Comparison of ENCODE assay signal across 19 cellular contexts in genomic region chr10:65779985-65780384, GRCh38.
"Had no signal": no experiment of that assay in that cellular context is flagged by ENCODE, and none has a peak within 500 bp of the region (broad histone marks: within the 10 kb centered on the region; RNA-seq: fewer than 3 reads in every experiment).

No MANE protein-coding gene starts in this region.

- H3K4me2 ChIP-seq: hepatocyte had no signal

- H3K36me3 ChIP-seq: esophagus muscularis mucosa, gastroesophageal sphincter, heart left ventricle, left lung, lower lobe of right lung had no signal

- H3K9me3 ChIP-seq: esophagus muscularis mucosa, gastroesophageal sphincter, heart left ventricle, lower lobe of right lung had no signal

- ATAC-seq: foreskin keratinocyte, gastroesophageal sphincter, left cardiac atrium, left lung, left ventricle myocardium superior had no signal

- H2AFZ ChIP-seq: hepatocyte had no signal

- H3K27me3 ChIP-seq: dorsolateral prefrontal cortex, esophagus muscularis mucosa, foreskin keratinocyte, gastroesophageal sphincter, heart left ventricle, hepatocyte, left lung had no signal

- H3K27ac ChIP-seq: coronary artery, dorsolateral prefrontal cortex, esophagus muscularis mucosa, foreskin keratinocyte, gastroesophageal sphincter, heart left ventricle, hepatocyte, left lung, lower lobe of right lung had no signal

- H3K4me3 ChIP-seq: coronary artery, dorsolateral prefrontal cortex, esophagus muscularis mucosa, gastroesophageal sphincter, heart left ventricle, hepatocyte, left lung, lower lobe of right lung had no signal

- H3K4me1 ChIP-seq: esophagus muscularis mucosa, foreskin keratinocyte, gastroesophageal sphincter, heart left ventricle, left lung, lower lobe of right lung had no signal

- DNase-seq: dermis blood vessel endothelial cell; dorsolateral prefrontal cortex; effector CD4-positive, alpha-beta T cell; effector memory CD4-positive, alpha-beta T cell; foreskin keratinocyte; heart left ventricle; hypothalamus; immature natural killer cell; islet precursor cell; left cardiac atrium; left lung; left ventricle myocardium superior; lower lobe of right lung; mesendoderm; midbrain had no signal
